ENCODE assay signal across 1 cellular context in genomic region chr20:36875702-36876472, GRCh38.
TF ChIP-seq lines count a peak whose summit lies in the region.

TLDC2 (plus strand) TSS chr20:36876138; CDS start chr20:36876175, 37 bp downstream.

TF ChIP-seq in HepG2, 621 proteins besides CTCF, POLR2A, EP300 and RAD21 (continued from another document and continues in another):
- TF ChIP-seq ZNF281 (CRISPR knock-in tag; IDR thresholded peaks at IDR 0.05; ENCODE audit: borderline replicate concordance), result no peak
- TF ChIP-seq ZSCAN9 (CRISPR knock-in tag; IDR thresholded peaks at IDR 0.05; ENCODE audit: borderline replicate concordance), result 0 out of 2 replicates have a peak, but pooled peaks have one; percentile 40
- TF ChIP-seq, protein P1, sequence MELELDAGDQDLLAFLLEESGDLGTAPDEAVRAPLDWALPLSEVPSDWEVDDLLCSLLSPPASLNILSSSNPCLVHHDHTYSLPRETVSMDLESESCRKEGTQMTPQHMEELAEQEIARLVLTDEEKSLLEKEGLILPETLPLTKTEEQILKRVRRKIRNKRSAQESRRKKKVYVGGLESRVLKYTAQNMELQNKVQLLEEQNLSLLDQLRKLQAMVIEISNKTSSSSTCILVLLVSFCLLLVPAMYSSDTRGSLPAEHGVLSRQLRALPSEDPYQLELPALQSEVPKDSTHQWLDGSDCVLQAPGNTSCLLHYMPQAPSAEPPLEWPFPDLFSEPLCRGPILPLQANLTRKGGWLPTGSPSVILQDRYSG (CRISPR knock-in tag; IDR thresholded peaks at IDR 0.05), result no peak
- no peak for TF ChIP-seq ZNF253 (CRISPR knock-in tag; IDR thresholded peaks at IDR 0.05; ENCODE audit: borderline replicate concordance)
- no peak; the same call in 1 of the 2 replicates for TF ChIP-seq FOXK1 (CRISPR knock-in tag; IDR thresholded peaks at IDR 0.05; ENCODE audit: borderline replicate concordance, low read depth)
- TF ChIP-seq PCBP1 (IDR thresholded peaks at IDR 0.05; ENCODE audit: borderline replicate concordance, low read depth, low read length), result no peak
- no peak for TF ChIP-seq HIVEP1 (CRISPR knock-in tag; IDR thresholded peaks at IDR 0.05)
- TF ChIP-seq, protein P2, sequence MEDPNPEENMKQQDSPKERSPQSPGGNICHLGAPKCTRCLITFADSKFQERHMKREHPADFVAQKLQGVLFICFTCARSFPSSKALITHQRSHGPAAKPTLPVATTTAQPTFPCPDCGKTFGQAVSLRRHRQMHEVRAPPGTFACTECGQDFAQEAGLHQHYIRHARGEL (CRISPR knock-in tag; IDR thresholded peaks at IDR 0.05), result no peak
- TF ChIP-seq TCF7 (IDR thresholded peaks at IDR 0.05; ENCODE audit: low read depth), result no peak
- TF ChIP-seq, protein P3, sequence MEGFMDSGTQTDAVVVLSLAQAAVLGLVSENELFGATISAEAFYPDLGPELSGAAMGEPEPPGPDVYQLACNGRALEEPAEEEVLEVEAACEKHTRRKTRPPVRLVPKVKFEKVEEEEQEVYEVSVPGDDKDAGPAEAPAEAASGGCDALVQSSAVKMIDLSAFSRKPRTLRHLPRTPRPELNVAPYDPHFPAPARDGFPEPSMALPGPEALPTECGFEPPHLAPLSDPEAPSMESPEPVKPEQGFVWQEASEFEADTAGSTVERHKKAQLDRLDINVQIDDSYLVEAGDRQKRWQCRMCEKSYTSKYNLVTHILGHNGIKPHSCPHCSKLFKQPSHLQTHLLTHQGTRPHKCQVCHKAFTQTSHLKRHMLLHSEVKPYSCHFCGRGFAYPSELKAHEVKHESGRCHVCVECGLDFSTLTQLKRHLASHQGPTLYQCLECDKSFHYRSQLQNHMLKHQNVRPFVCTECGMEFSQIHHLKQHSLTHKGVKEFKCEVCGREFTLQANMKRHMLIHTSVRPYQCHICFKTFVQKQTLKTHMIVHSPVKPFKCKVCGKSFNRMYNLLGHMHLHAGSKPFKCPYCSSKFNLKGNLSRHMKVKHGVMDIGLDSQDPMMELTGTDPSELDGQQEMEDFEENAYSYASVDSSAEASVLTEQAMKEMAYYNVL (CRISPR knock-in tag; IDR thresholded peaks at IDR 0.05; ENCODE audit: borderline replicate concordance), result 0 out of 2 replicates have a peak, but pooled peaks have one; percentile 20
- no peak for TF ChIP-seq KAT2B (IDR thresholded peaks at IDR 0.05; ENCODE audit: borderline replicate concordance, low read depth, low read length)
- peak; percentile 70; the same call in 1 of the 2 replicates for TF ChIP-seq ZNF124 (CRISPR knock-in tag; IDR thresholded peaks at IDR 0.05)
- no peak for TF ChIP-seq LCORL (IDR thresholded peaks at IDR 0.05)
- peak; percentile 31; the same call in 1 of the 2 replicates for TF ChIP-seq LCORL (CRISPR knock-in tag; IDR thresholded peaks at IDR 0.05)
- TF ChIP-seq RAD51 (IDR thresholded peaks at IDR 0.05; ENCODE audit: borderline replicate concordance), result no peak
- TF ChIP-seq GATA4 (IDR thresholded peaks at IDR 0.05; ENCODE audit: borderline replicate concordance, low read depth), result no peak
- TF ChIP-seq ZNF136 (CRISPR knock-in tag; IDR thresholded peaks at IDR 0.05; ENCODE audit: low read depth), result peak; percentile 27; the same call in 1 of the 2 replicates
- no peak for TF ChIP-seq ZNF235 (CRISPR knock-in tag; IDR thresholded peaks at IDR 0.05; ENCODE audit: borderline replicate concordance)
- TF ChIP-seq ZNF772 (CRISPR knock-in tag; IDR thresholded peaks at IDR 0.05), result no peak
- TF ChIP-seq ZNF468 (CRISPR knock-in tag; IDR thresholded peaks at IDR 0.05), result no peak
- TF ChIP-seq ZNF383 (CRISPR knock-in tag; IDR thresholded peaks at IDR 0.05; ENCODE audit: borderline replicate concordance), result peak; percentile 79; the same call in 1 of the 2 replicates
- TF ChIP-seq ZNF766 (CRISPR knock-in tag; IDR thresholded peaks at IDR 0.05; ENCODE audit: borderline replicate concordance), result no peak; the same call in 1 of the 2 replicates
- TF ChIP-seq PITX1 (CRISPR knock-in tag; IDR thresholded peaks at IDR 0.05), result peak; percentile 54; the same call in 1 of the 2 replicates
- no peak for TF ChIP-seq E2F1 (CRISPR knock-in tag; IDR thresholded peaks at IDR 0.05)
- TF ChIP-seq HOXA3 (CRISPR knock-in tag; IDR thresholded peaks at IDR 0.05), result peak; percentile 57
- no peak for TF ChIP-seq EHMT2 (IDR thresholded peaks at IDR 0.05; ENCODE audit: borderline replicate concordance, low read depth, low read length)
- TF ChIP-seq RFXANK (CRISPR knock-in tag; IDR thresholded peaks at IDR 0.05), result no peak
- TF ChIP-seq ZNF296 (CRISPR knock-in tag; conservative IDR thresholded peaks at IDR 0.05), result no peak
- TF ChIP-seq ZNF7 (CRISPR knock-in tag; IDR thresholded peaks at IDR 0.05), result no peak
- TF ChIP-seq, protein P4, sequence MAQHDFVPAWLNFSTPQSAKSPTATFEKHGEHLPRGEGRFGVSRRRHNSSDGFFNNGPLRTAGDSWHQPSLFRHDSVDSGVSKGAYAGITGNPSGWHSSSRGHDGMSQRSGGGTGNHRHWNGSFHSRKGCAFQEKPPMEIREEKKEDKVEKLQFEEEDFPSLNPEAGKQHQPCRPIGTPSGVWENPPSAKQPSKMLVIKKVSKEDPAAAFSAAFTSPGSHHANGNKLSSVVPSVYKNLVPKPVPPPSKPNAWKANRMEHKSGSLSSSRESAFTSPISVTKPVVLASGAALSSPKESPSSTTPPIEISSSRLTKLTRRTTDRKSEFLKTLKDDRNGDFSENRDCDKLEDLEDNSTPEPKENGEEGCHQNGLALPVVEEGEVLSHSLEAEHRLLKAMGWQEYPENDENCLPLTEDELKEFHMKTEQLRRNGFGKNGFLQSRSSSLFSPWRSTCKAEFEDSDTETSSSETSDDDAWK (CRISPR knock-in tag; IDR thresholded peaks at IDR 0.05), result no peak
- TF ChIP-seq ZNF724P (CRISPR knock-in tag; IDR thresholded peaks at IDR 0.05; ENCODE audit: borderline replicate concordance), result no peak
- TF ChIP-seq, protein P5, sequence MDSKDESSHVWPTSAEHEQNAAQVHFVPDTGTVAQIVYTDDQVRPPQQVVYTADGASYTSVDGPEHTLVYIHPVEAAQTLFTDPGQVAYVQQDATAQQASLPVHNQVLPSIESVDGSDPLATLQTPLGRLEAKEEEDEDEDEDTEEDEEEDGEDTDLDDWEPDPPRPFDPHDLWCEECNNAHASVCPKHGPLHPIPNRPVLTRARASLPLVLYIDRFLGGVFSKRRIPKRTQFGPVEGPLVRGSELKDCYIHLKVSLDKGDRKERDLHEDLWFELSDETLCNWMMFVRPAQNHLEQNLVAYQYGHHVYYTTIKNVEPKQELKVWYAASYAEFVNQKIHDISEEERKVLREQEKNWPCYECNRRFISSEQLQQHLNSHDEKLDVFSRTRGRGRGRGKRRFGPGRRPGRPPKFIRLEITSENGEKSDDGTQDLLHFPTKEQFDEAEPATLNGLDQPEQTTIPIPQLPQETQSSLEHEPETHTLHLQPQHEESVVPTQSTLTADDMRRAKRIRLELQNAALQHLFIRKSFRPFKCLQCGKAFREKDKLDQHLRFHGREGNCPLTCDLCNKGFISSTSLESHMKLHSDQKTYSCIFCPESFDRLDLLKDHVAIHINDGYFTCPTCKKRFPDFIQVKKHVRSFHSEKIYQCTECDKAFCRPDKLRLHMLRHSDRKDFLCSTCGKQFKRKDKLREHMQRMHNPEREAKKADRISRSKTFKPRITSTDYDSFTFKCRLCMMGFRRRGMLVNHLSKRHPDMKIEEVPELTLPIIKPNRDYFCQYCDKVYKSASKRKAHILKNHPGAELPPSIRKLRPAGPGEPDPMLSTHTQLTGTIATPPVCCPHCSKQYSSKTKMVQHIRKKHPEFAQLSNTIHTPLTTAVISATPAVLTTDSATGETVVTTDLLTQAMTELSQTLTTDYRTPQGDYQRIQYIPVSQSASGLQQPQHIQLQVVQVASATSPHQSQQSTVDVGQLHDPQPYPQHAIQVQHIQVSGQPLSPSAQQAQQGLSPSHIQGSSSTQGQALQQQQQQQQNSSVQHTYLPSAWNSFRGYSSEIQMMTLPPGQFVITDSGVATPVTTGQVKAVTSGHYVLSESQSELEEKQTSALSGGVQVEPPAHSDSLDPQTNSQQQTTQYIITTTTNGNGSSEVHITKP (CRISPR knock-in tag; IDR thresholded peaks at IDR 0.05; ENCODE audit: low read depth), result no peak
- TF ChIP-seq KLF16 (CRISPR knock-in tag; IDR thresholded peaks at IDR 0.05), result no peak
- no peak for TF ChIP-seq SRSF9 (IDR thresholded peaks at IDR 0.05; ENCODE audit: borderline replicate concordance, insufficient read depth, low read depth, low read length, poor library complexity, severe bottlenecking)
- peak; percentile 73; the same call in 1 of the 2 replicates for TF ChIP-seq ZNF644 (CRISPR knock-in tag; IDR thresholded peaks at IDR 0.05; ENCODE audit: low read depth)
- TF ChIP-seq, protein P6, sequence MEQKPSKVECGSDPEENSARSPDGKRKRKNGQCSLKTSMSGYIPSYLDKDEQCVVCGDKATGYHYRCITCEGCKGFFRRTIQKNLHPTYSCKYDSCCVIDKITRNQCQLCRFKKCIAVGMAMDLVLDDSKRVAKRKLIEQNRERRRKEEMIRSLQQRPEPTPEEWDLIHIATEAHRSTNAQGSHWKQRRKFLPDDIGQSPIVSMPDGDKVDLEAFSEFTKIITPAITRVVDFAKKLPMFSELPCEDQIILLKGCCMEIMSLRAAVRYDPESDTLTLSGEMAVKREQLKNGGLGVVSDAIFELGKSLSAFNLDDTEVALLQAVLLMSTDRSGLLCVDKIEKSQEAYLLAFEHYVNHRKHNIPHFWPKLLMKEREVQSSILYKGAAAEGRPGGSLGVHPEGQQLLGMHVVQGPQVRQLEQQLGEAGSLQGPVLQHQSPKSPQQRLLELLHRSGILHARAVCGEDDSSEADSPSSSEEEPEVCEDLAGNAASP (CRISPR knock-in tag; IDR thresholded peaks at IDR 0.05; ENCODE audit: borderline replicate concordance), result 0 out of 2 replicates have a peak, but pooled peaks have one; percentile 74
- TF ChIP-seq, protein P7, sequence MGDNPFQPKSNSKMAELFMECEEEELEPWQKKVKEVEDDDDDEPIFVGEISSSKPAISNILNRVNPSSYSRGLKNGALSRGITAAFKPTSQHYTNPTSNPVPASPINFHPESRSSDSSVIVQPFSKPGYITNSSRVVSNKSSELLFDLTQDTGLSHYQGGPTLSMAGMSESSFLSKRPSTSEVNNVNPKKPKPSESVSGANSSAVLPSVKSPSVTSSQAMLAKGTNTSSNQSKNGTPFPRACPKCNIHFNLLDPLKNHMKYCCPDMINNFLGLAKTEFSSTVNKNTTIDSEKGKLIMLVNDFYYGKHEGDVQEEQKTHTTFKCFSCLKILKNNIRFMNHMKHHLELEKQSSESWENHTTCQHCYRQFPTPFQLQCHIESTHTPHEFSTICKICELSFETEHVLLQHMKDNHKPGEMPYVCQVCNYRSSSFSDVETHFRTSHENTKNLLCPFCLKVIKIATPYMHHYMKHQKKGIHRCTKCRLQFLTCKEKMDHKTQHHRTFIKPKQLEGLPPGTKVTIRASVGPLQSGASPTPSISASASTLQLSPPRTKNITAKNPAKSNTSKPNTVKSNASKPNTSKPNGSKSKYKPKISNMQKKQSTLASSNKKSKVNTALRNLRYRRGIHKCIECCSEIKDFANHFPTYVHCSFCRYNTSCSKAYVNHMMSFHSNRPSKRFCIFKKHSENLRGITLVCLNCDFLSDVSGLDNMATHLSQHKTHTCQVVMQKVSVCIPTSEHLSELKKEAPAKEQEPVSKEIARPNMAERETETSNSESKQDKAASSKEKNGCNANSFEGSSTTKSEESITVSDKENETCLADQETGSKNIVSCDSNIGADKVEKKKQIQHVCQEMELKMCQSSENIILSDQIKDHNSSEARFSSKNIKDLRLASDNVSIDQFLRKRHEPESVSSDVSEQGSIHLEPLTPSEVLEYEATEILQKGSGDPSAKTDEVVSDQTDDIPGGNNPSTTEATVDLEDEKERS (CRISPR knock-in tag; IDR thresholded peaks at IDR 0.05), result no peak
- TF ChIP-seq SMARCE1 (IDR thresholded peaks at IDR 0.05; ENCODE audit: borderline replicate concordance), result no peak
- TF ChIP-seq ZNF460 (CRISPR knock-in tag; IDR thresholded peaks at IDR 0.05; ENCODE audit: borderline replicate concordance), result no peak
- TF ChIP-seq, protein P8, sequence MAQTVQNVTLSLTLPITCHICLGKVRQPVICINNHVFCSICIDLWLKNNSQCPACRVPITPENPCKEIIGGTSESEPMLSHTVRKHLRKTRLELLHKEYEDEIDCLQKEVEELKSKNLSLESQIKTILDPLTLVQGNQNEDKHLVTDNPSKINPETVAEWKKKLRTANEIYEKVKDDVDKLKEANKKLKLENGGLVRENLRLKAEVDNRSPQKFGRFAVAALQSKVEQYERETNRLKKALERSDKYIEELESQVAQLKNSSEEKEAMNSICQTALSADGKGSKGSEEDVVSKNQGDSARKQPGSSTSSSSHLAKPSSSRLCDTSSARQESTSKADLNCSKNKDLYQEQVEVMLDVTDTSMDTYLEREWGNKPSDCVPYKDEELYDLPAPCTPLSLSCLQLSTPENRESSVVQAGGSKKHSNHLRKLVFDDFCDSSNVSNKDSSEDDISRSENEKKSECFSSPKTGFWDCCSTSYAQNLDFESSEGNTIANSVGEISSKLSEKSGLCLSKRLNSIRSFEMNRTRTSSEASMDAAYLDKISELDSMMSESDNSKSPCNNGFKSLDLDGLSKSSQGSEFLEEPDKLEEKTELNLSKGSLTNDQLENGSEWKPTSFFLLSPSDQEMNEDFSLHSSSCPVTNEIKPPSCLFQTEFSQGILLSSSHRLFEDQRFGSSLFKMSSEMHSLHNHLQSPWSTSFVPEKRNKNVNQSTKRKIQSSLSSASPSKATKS (CRISPR knock-in tag; IDR thresholded peaks at IDR 0.05), result no peak
- TF ChIP-seq KDM3A (CRISPR knock-in tag; IDR thresholded peaks at IDR 0.05; ENCODE audit: low read depth), result no peak
- no peak for TF ChIP-seq SOX13 (IDR thresholded peaks at IDR 0.05)
- TF ChIP-seq SOX13 (CRISPR knock-in tag; conservative IDR thresholded peaks at IDR 0.05 in 1 of 2, IDR thresholded peaks at IDR 0.05 in 1 of 2), result peak in 1 of 2 experiments; percentile 24; a peak in 1 of 4 replicates
- no peak for TF ChIP-seq FIP1L1 (IDR thresholded peaks at IDR 0.05; ENCODE audit: borderline replicate concordance, insufficient read depth, low read depth, low read length)
